Comparison of ENCODE assay signal across 8 cellular contexts in the genomic region with DNA sequence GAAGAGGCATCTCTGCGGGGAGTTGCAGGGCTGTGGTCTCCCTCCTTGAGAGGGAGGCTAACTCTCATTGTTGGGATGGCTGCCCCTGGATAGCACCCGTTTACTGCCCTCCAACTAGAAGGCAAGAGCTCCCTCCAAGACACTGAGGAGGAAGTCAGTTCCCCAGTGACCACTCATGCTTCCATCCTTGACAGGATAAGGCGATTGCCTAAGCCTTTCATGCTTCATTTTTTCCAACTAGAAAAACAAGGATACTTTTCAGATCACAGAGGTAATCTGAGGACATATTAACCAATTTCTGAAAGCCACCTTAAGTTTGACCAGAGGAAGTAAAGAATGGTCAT.
A peak's percentile ranks its signal among the peaks of the same experiment; 100 is the strongest.
DNase-seq lines count a peak whose midpoint lies in the region; ATAC-seq and TF ChIP-seq lines count a peak whose summit lies in the region.

No MANE protein-coding gene starts in this region.

- peak overlapping the region; percentile 88 for H3K27ac ChIP-seq in foreskin keratinocyte

- H3K4me3 Mint-ChIP-seq in activated B cell treated with CpG ODN at 0.5 μM for 24 hours = peak overlapping the region; percentile 64

- H3K27ac Mint-ChIP-seq in activated B cell treated with CpG ODN at 0.5 μM for 24 hours = peak overlapping the region; percentile 79

- intact Hi-C loops in activated B cell treated with CpG ODN at 0.5 μM for 24 hours (cut with micrococcal nuclease) = no loop called here
- intact Hi-C loops in sciatic nerve (cut with DNase I) = no loop called here

- H3K9me3 Mint-ChIP-seq in activated B cell treated with CpG ODN at 0.5 μM for 24 hours = no peaks in the 10 kb centered on the region

- no peaks in the 10 kb centered on the region for H3K27me3 ChIP-seq in foreskin keratinocyte

- POLR2A ChIA-PET in activated B cell treated with CpG ODN at 0.5 μM for 24 hours (lab: Charles Lee) = no interaction called here

- CTCF ChIA-PET in activated B cell treated with CpG ODN at 0.5 μM for 24 hours (lab: Charles Lee) = interaction anchor here (0.9 kb wide), 1 partner anchor 238 kb away, joined by 4 read pairs; no protein-coding TSS in a partner anchor

- H3K4me1 Mint-ChIP-seq in activated B cell treated with CpG ODN at 0.5 μM for 24 hours = peaks cover 36% of the 10 kb centered on the region

- DNase-seq in activated B cell treated with CpG ODN at 0.5 μM for 24 hours (no peak), foreskin keratinocyte (no peak), sciatic nerve (ENCODE audit: low spot score) (no peak), GM20000 (ENCODE audit: low spot score) (no peak), SIG-M5 treated with dmso at 0.1 percent for 504 hours (lab: John Stamatoyannopoulos, UW; ENCODE audit: unreplicated experiment) (no peak), NAMALWA (ENCODE audit: low spot score) (no peak)

- peaks cover 8% of the 10 kb centered on the region for H3K36me3 Mint-ChIP-seq in activated B cell treated with CpG ODN at 0.5 μM for 24 hours (ENCODE audit: low read depth)

- ATAC-seq in GM18511 (IDR thresholded peaks at IDR 0.05; ENCODE audit: unreplicated experiment) (peak; percentile 2), activated B cell treated with CpG ODN at 0.5 μM for 24 hours (ENCODE audit: low read depth) (no peak), foreskin keratinocyte (peak; percentile 4), sciatic nerve (peak; percentile 91), GM19395 (IDR thresholded peaks at IDR 0.05; ENCODE audit: unreplicated experiment) (no peak)

- no peaks in the 10 kb centered on the region for H3K27me3 Mint-ChIP-seq in activated B cell treated with CpG ODN at 0.5 μM for 24 hours

- peaks cover 50% of the 10 kb centered on the region for H3K4me1 ChIP-seq in foreskin keratinocyte

- TF ChIP-seq CTCF in activated B cell treated with CpG ODN at 0.5 μM for 24 hours (IDR thresholded peaks at IDR 0.05) (no peak), foreskin keratinocyte (conservative IDR thresholded peaks at IDR 0.05) (no peak), GM20000 (IDR thresholded peaks at IDR 0.05; ENCODE audit: extremely low read depth, missing control alignments) (no peak)

Comparison
In these comparisons a context has a peak if more than half of its experiments do, and no peak if none do; other contexts are left out.
1. ATAC-seq: peak in GM18511 (single experiment), foreskin keratinocyte (single experiment) and sciatic nerve (single experiment); none in activated B cell treated with CpG ODN at 0.5 μM for 24 hours (single experiment) and GM19395 (single experiment).